In genomic region chr19:5339950-5340636, GRCh38 we compare ENCODE assay signal across 8 cellular contexts. TPM values are rescaled to one million over a fixed set of nuclear protein-coding genes. Genes with fewer than 3 reads are reported as not detected.
DNase-seq lines count a peak whose midpoint lies in the region; ATAC-seq and TF ChIP-seq lines count a peak whose summit lies in the region.

No MANE protein-coding gene starts in this region.

- peak overlapping the region; percentile 93 for H3K23ac ChIP-seq in neuronal stem cell (ENCODE audit: low read depth, low read length, poor library complexity)

- peak overlapping the region; percentile 84 for H2AK5ac ChIP-seq in neuronal stem cell (ENCODE audit: low read depth, low read length)

- H2AFZ ChIP-seq in neuronal stem cell (ENCODE audit: low read length), result peak overlapping the region; percentile 87

- peak; percentile 33 for DNase-seq in activated CD4-positive, CD25-positive, alpha-beta regulatory T cell treated with anti-CD3 and anti-CD28 coated beads, Interleukin-2, amount 50 U/mL, for 72 hours
- DNase-seq in activated CD4-positive, CD25-positive, alpha-beta regulatory T cell (lab: John Stamatoyannopoulos, UW), result no peak
- DNase-seq in T-cell, result no peak
- no peak for DNase-seq in fibroblast of mammary gland (ENCODE audit: low read depth)
- peak; percentile 65 for DNase-seq in neuronal stem cell (ENCODE audit: low spot score)
- DNase-seq in NK-92 treated with Interleukin-12 subunit alpha and Interleukin-12 subunit beta, amount 100 ng/mL, for 24 hours (lab: John Stamatoyannopoulos, UW), result no peak
- DNase-seq in activated CD4-positive, alpha-beta T cell treated with anti-CD3 and anti-CD28 coated beads for 48 hours, result no peak
- no peak for DNase-seq in sciatic nerve (ENCODE audit: low spot score)

- no peak overlapping the region for H4K91ac ChIP-seq in neuronal stem cell (ENCODE audit: low read depth, low read length, poor library complexity)

- no peak overlapping the region for H2BK12ac ChIP-seq in neuronal stem cell (ENCODE audit: low read length)

- H3K4me3 ChIP-seq in fibroblast of mammary gland (ENCODE audit: control insufficient read depth, low read depth, low read length), result peak overlapping the region; percentile 40
- peak overlapping the region; percentile 90 to 97 for H3K4me3 ChIP-seq in neuronal stem cell (ENCODE audit: low read length in 2 of 2)

- no CpG with 5 or more reads among the region's 73 CpGs for WGBS in neuronal stem cell (ENCODE audit: extremely low coverage in 2 of 2, insufficient read length in 2 of 2, insufficient replicate concordance in 1 of 2), 2 donors

- H3K4me3 Mint-ChIP-seq in T-cell, result peak overlapping the region; percentile 61 to 79 (median 65)

- H3K4me2 ChIP-seq in neuronal stem cell (ENCODE audit: insufficient read depth, low read length, poor library complexity, severe bottlenecking), result peak overlapping the region; percentile 96

- H2BK5ac ChIP-seq in neuronal stem cell (ENCODE audit: low read length), result peak overlapping the region; percentile 90

- H3K27ac Mint-ChIP-seq in T-cell, result no peak overlapping the region

- H3K36me3 Mint-ChIP-seq in T-cell, result no peaks in the 10 kb centered on the region

- H4K8ac ChIP-seq in neuronal stem cell (ENCODE audit: low read depth, low read length), result no peak overlapping the region

- ATAC-seq in T-cell (replicated peaks in 1 of 4) (peak in 2 of 4 experiments; percentile 43 to 51), sciatic nerve (no peak)

- peak overlapping the region; percentile 72 for H2BK120ac ChIP-seq in neuronal stem cell (ENCODE audit: low read depth, low read length)

- H3K27me3 Mint-ChIP-seq in T-cell, result peaks cover 58 to 70% of the 10 kb centered on the region in 2 donors

- POLR2A ChIA-PET in T-cell (lab: Charles Lee), result no interaction called here

- peak overlapping the region; percentile 67 for H2BK15ac ChIP-seq in neuronal stem cell (ENCODE audit: low read length)

- TF ChIP-seq CTCF in fibroblast of mammary gland (conservative IDR thresholded peaks at IDR 0.05; ENCODE audit: control insufficient read depth, insufficient read depth, low read depth, low read length), result no peak

- H3K27ac ChIP-seq in neuronal stem cell (replicated peaks; ENCODE audit: low read length), result peak overlapping the region; percentile 90

- H3K4me1 ChIP-seq in neuronal stem cell (ENCODE audit: control insufficient read depth in 2 of 2, insufficient read depth in 1 of 2, low read depth in 1 of 2, low read length in 2 of 2), result peaks cover 19 to 23% of the 10 kb centered on the region in 2 donors

- H3K14ac ChIP-seq in neuronal stem cell (ENCODE audit: low read length), result peak overlapping the region; percentile 82

- H3K27me3 ChIP-seq in neuronal stem cell (ENCODE audit: control insufficient read depth in 3 of 3, insufficient read depth in 3 of 3, low read depth in 1 of 3, low read length in 3 of 3), result peaks cover 0 to 5% (median 0%) of the 10 kb centered on the region in 3 experiments

- H3K9me3 ChIP-seq in neuronal stem cell (replicated peaks in 1 of 2; ENCODE audit: control insufficient read depth in 2 of 2, insufficient read depth in 1 of 2, low read depth in 1 of 2, low read length in 2 of 2), result peaks cover 0 to 6% of the 10 kb centered on the region in 2 donors

- peak overlapping the region; percentile 93 for H3K4ac ChIP-seq in neuronal stem cell (ENCODE audit: low read length)

- H3K4me1 Mint-ChIP-seq in T-cell, result peaks cover 24 to 32% (median 27%) of the 10 kb centered on the region in 3 donors

- CTCF ChIA-PET in T-cell (lab: Charles Lee), result interaction anchor here in 1 of 2 donors (0.6 kb wide), 1 partner anchor 549 kb away, joined by 3 read pairs; the partner anchor contains the start of gene FEM1A

- peak overlapping the region; percentile 99 for H3K18ac ChIP-seq in neuronal stem cell (ENCODE audit: low read length)

- no peaks in the 10 kb centered on the region for H3K9me3 Mint-ChIP-seq in T-cell

- peaks cover 16% of the 10 kb centered on the region for H3K79me1 ChIP-seq in neuronal stem cell (ENCODE audit: low read depth, low read length)

- intact Hi-C loops in sciatic nerve (cut with DNase I), result no loop called here

- peaks cover 5 to 16% of the 10 kb centered on the region in 2 donors for H3K36me3 ChIP-seq in neuronal stem cell (replicated peaks in 1 of 2; ENCODE audit: control insufficient read depth in 2 of 2, insufficient read depth in 2 of 2, low read length in 2 of 2)

- H3K9ac ChIP-seq in neuronal stem cell (ENCODE audit: low read depth, low read length, poor library complexity), result peak overlapping the region; percentile 95

RNA-seq across cellular contexts. Expression of gene PTPRS, which starts 0.5 kb away (rescaled TPM):
- total RNA-seq in T-cell (1 to 10 TPM; 2.9 to 5.6 (median 4.1) TPM), sciatic nerve (278 TPM)
- 162 TPM for polyA plus RNA-seq in neuronal stem cell (2013, experiment 1 of 2)
- 172 TPM for polyA plus RNA-seq in neuronal stem cell (2013, experiment 2 of 2)

Comparison
In these comparisons a context has a peak if more than half of its experiments do, and no peak if none do; other contexts are left out.
1. DNase-seq: peak in activated CD4-positive, CD25-positive, alpha-beta regulatory T cell treated with anti-CD3 and anti-CD28 coated beads, Interleukin-2, amount 50 U/mL, for 72 hours (single experiment) and neuronal stem cell (single experiment); none in activated CD4-positive, CD25-positive, alpha-beta regulatory T cell (0 of 4), T-cell (0 of 34), fibroblast of mammary gland (single experiment), NK-92 treated with Interleukin-12 subunit alpha and Interleukin-12 subunit beta, amount 100 ng/mL, for 24 hours (single experiment), activated CD4-positive, alpha-beta T cell treated with anti-CD3 and anti-CD28 coated beads for 48 hours (single experiment) and sciatic nerve (single experiment).
2. RNA of gene PTPRS, which starts 0.5 kb away (total RNA-seq): 278 TPM in sciatic nerve (single experiment); 2.9 to 5.6 TPM in T-cell; every median in the first group is over 10 times any median in the second.